ENCODE assay signal across 28 cellular contexts in the genomic region with DNA sequence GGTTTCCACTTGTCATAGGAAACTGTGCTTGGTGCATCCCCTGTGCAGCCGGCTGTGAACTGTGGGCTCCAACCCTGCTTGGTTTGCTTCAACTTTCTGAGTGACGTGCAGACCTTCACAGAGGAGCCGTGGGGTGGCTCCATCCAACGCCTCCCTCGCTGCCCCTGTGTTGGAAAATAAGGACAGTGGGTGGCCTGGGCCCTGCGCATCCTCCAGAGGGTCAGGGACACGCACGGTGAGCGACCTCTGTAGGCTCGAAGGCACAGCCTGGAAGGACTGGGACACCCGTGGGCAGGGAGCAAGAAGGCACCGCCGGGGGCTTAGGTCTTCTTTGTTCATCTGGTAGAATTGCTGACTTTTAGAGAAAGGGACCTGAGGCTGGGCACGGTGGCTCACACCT.
"Had no signal": no experiment of that assay in that cellular context is flagged by ENCODE, and none has a peak within 500 bp of the region (broad histone marks: within the 10 kb centered on the region; RNA-seq: fewer than 3 reads in every experiment).

No MANE protein-coding gene starts in this region.

- H3K27ac ChIP-seq: brain microvascular endothelial cell, hepatocyte, neutrophil, transverse colon had no signal

- H3K36me3 Mint-ChIP-seq: activated CD4-positive, alpha-beta memory T cell treated with anti-CD3 and anti-CD28 coated beads for 36 hours; activated naive CD4-positive, alpha-beta T cell treated with anti-CD3 and anti-CD28 coated beads, Interleukin-2, amount 10 ng/mL, durations not matched to agents 7 days and 5 days; activated naive CD8-positive, alpha-beta T cell treated with anti-CD3 and anti-CD28 coated beads, Interleukin-2, amount 10 ng/mL, durations not matched to agents 7 days and 5 days; natural killer cell treated with Interleukin-12 subunit alpha and Interleukin-12 subunit beta and Interleukin-15 and Interleukin-18, amount 100 ng/mL, for 72 hours had no signal

- H3K4me2 ChIP-seq: hepatocyte had no signal

- H3K9me3 Mint-ChIP-seq: activated CD4-positive, alpha-beta memory T cell treated with anti-CD3 and anti-CD28 coated beads for 36 hours; activated CD4-positive, alpha-beta T cell treated with anti-CD3 and anti-CD28 coated beads, Interleukin-2, amount 10 ng/mL, durations not matched to agents 24 days and 14 days; activated naive CD4-positive, alpha-beta T cell treated with anti-CD3 and anti-CD28 coated beads, Interleukin-2, amount 10 ng/mL, durations not matched to agents 7 days and 5 days; activated naive CD8-positive, alpha-beta T cell treated with anti-CD3 and anti-CD28 coated beads, Interleukin-2, amount 10 ng/mL, durations not matched to agents 7 days and 5 days; effector memory CD8-positive, alpha-beta T cell; natural killer cell treated with Interleukin-12 subunit alpha and Interleukin-12 subunit beta and Interleukin-15 and Interleukin-18, amount 100 ng/mL, for 72 hours had no signal

- ATAC-seq: effector memory CD8-positive, alpha-beta T cell; gastroesophageal sphincter; left colon; natural killer cell treated with Interleukin-12 subunit alpha and Interleukin-12 subunit beta and Interleukin-15 and Interleukin-18, amount 100 ng/mL, for 72 hours; sciatic nerve had no signal

- H3K27me3 Mint-ChIP-seq: activated CD4-positive, alpha-beta memory T cell treated with anti-CD3 and anti-CD28 coated beads for 36 hours; activated CD4-positive, alpha-beta T cell treated with anti-CD3 and anti-CD28 coated beads, Interleukin-2, amount 10 ng/mL, durations not matched to agents 24 days and 14 days; activated naive CD8-positive, alpha-beta T cell treated with anti-CD3 and anti-CD28 coated beads, Interleukin-2, amount 10 ng/mL, durations not matched to agents 7 days and 5 days; effector memory CD8-positive, alpha-beta T cell; natural killer cell treated with Interleukin-12 subunit alpha and Interleukin-12 subunit beta and Interleukin-15 and Interleukin-18, amount 100 ng/mL, for 72 hours had no signal

- H3K36me3 ChIP-seq: brain microvascular endothelial cell, gastroesophageal sphincter, neutrophil, transverse colon had no signal

- H3K27me3 ChIP-seq: brain microvascular endothelial cell, gastroesophageal sphincter, hepatocyte, transverse colon had no signal

- H3K4me3 ChIP-seq: gastroesophageal sphincter, hepatocyte, transverse colon had no signal

- FAIRE-seq: astrocyte, small intestine had no signal

- H3K9me3 ChIP-seq: gastroesophageal sphincter, neutrophil, transverse colon had no signal

- H3K4me3 Mint-ChIP-seq: activated CD4-positive, alpha-beta memory T cell treated with anti-CD3 and anti-CD28 coated beads for 36 hours; activated CD4-positive, alpha-beta T cell treated with anti-CD3 and anti-CD28 coated beads, Interleukin-2, amount 10 ng/mL, durations not matched to agents 24 days and 14 days; activated naive CD4-positive, alpha-beta T cell treated with anti-CD3 and anti-CD28 coated beads, Interleukin-2, amount 10 ng/mL, durations not matched to agents 7 days and 5 days; activated naive CD8-positive, alpha-beta T cell treated with anti-CD3 and anti-CD28 coated beads, Interleukin-2, amount 10 ng/mL, durations not matched to agents 7 days and 5 days; effector memory CD8-positive, alpha-beta T cell; natural killer cell treated with Interleukin-12 subunit alpha and Interleukin-12 subunit beta and Interleukin-15 and Interleukin-18, amount 100 ng/mL, for 72 hours had no signal

- H3K27ac Mint-ChIP-seq: activated CD4-positive, alpha-beta memory T cell treated with anti-CD3 and anti-CD28 coated beads for 36 hours; activated CD4-positive, alpha-beta T cell treated with anti-CD3 and anti-CD28 coated beads, Interleukin-2, amount 10 ng/mL, durations not matched to agents 24 days and 14 days; activated naive CD4-positive, alpha-beta T cell treated with anti-CD3 and anti-CD28 coated beads, Interleukin-2, amount 10 ng/mL, durations not matched to agents 7 days and 5 days; activated naive CD8-positive, alpha-beta T cell treated with anti-CD3 and anti-CD28 coated beads, Interleukin-2, amount 10 ng/mL, durations not matched to agents 7 days and 5 days; natural killer cell treated with Interleukin-12 subunit alpha and Interleukin-12 subunit beta and Interleukin-15 and Interleukin-18, amount 100 ng/mL, for 72 hours had no signal

- H2AFZ ChIP-seq: hepatocyte had no signal

- DNase-seq: activated CD4-positive, alpha-beta memory T cell treated with anti-CD3 and anti-CD28 coated beads for 36 hours; activated CD4-positive, alpha-beta T cell treated with anti-CD3 and anti-CD28 coated beads, Interleukin-2, amount 10 ng/mL, durations not matched to agents 24 days and 14 days; activated CD4-positive, CD25-positive, alpha-beta regulatory T cell treated with anti-CD3 and anti-CD28 coated beads, Interleukin-2, amount 50 U/mL, for 72 hours; activated CD8-positive, alpha-beta memory T cell treated with anti-CD3 and anti-CD28 coated beads, Interleukin-2, amount 50 U/mL, for 4 hours; activated gamma-delta T cell; activated naive CD4-positive, alpha-beta T cell treated with anti-CD3 and anti-CD28 coated beads, Interleukin-2, amount 10 ng/mL, durations not matched to agents 7 days and 5 days; activated naive CD8-positive, alpha-beta T cell treated with anti-CD3 and anti-CD28 coated beads, Interleukin-2, amount 10 ng/mL, durations not matched to agents 7 days and 5 days; activated T-cell treated with anti-CD3 and anti-CD28 coated beads, Interleukin-2, amount 50 U/mL, for 1 hour; amniotic stem cell; brain microvascular endothelial cell; cortex of kidney; effector memory CD8-positive, alpha-beta T cell; erythroblast; islet precursor cell; left colon; small intestine; stimulated activated CD4-positive, alpha-beta T cell treated with anti-CD3 and anti-CD28 coated beads, Interleukin-1b, Interleukin-23, amount 100 ng/mL, for 48 hours; stimulated activated CD4-positive, alpha-beta T cell treated with anti-CD3 and anti-CD28 coated beads, Interleukin-4, amount 100 ng/mL, for 4 hours; stimulated activated CD8-positive, alpha-beta memory T cell treated with anti-CD3 and anti-CD28 coated beads, Interleukin-4, amount 100 ng/mL, for 48 hours; stimulated activated naive CD4-positive, alpha-beta T cell treated with Interleukin-2 at 50 U/mL for 16 hours; T-helper 2 cell; transverse colon had no signal
